ENCODE assay signal across 30 cellular contexts in genomic region chr4:173575482-173576152, GRCh38. TPM values are rescaled to one million over a fixed set of nuclear protein-coding genes. Genes with fewer than 3 reads are reported as not detected.
"Had no signal": no experiment of that assay in that cellular context is flagged by ENCODE, and none has a peak within 500 bp of the region (broad histone marks: within the 10 kb centered on the region; RNA-seq: fewer than 3 reads in every experiment).

No MANE protein-coding gene starts in this region.

- H3K9me3 Mint-ChIP-seq: dendritic cell treated with granulocyte-macrophage colony-stimulating factor and Interleukin-4, amounts not matched to agents 40 ng/mL and 50 ng/mL, for 4 days; effector memory CD8-positive, alpha-beta T cell; endodermal cell; memory B cell had no signal

- DNase-seq: cerebellar nuclear complex; colonic mucosa; cortex of kidney; effector CD8-positive, alpha-beta T cell; effector memory CD8-positive, alpha-beta T cell; endodermal cell; foreskin keratinocyte; heart right ventricle; hippocampal formation; left cardiac atrium; left ventricle myocardium superior; mammary epithelial cell; mesendoderm; midbrain; naive B cell had no signal

- H3K36me3 ChIP-seq: colonic mucosa, esophagus muscularis mucosa, gastroesophageal sphincter, heart right ventricle had no signal

- FAIRE-seq: endothelial cell of umbilical vein, frontal cortex, islet of Langerhans, keratinocyte had no signal

- H3K4me1 ChIP-seq: colonic mucosa, foreskin keratinocyte had no signal

- H3K27me3 Mint-ChIP-seq: memory B cell had no signal

- H3K36me3 Mint-ChIP-seq: memory B cell, naive B cell had no signal

- H3K4me3 Mint-ChIP-seq: dendritic cell treated with granulocyte-macrophage colony-stimulating factor and Interleukin-4, amounts not matched to agents 40 ng/mL and 50 ng/mL, for 4 days; effector memory CD8-positive, alpha-beta T cell; endodermal cell; memory B cell; naive B cell had no signal

- H3K27me3 ChIP-seq: colonic mucosa, esophagus muscularis mucosa, foreskin keratinocyte, gastroesophageal sphincter, heart right ventricle had no signal

- H3K27ac ChIP-seq: colonic mucosa, esophagus muscularis mucosa, foreskin keratinocyte, gastroesophageal sphincter, heart right ventricle had no signal

- H3K4me3 ChIP-seq: colonic mucosa, esophagus muscularis mucosa, gastroesophageal sphincter, heart right ventricle, lung had no signal

- H3K4me1 Mint-ChIP-seq: endodermal cell, memory B cell, naive B cell had no signal

- H3K9me3 ChIP-seq: colonic mucosa, esophagus muscularis mucosa, gastroesophageal sphincter, heart right ventricle had no signal

- ATAC-seq: effector memory CD8-positive, alpha-beta T cell; foreskin keratinocyte; gastroesophageal sphincter; heart right ventricle; left cardiac atrium; left lobe of liver; left ventricle myocardium superior had no signal

- H3K27ac Mint-ChIP-seq: dendritic cell treated with granulocyte-macrophage colony-stimulating factor and Interleukin-4, amounts not matched to agents 40 ng/mL and 50 ng/mL, for 4 days; effector memory CD8-positive, alpha-beta T cell; endodermal cell; memory B cell; naive B cell had no signal

RNA-seq across cellular contexts. Expression of gene HAND2, which starts 45.6 kb away (rescaled TPM):
- total RNA-seq: chondrocyte, dermis microvascular lymphatic vessel endothelial cell, endodermal cell, endothelial cell of umbilical vein, epithelial cell of proximal tubule, foreskin keratinocyte, frontal cortex, kidney epithelial cell, mammary epithelial cell, mononuclear cell had no signal
- polyA plus RNA-seq: endothelial cell of umbilical vein, foreskin keratinocyte, keratinocyte, mammary epithelial cell had no signal
